26 cellular contexts compared by ENCODE assay signal in the genomic region with DNA sequence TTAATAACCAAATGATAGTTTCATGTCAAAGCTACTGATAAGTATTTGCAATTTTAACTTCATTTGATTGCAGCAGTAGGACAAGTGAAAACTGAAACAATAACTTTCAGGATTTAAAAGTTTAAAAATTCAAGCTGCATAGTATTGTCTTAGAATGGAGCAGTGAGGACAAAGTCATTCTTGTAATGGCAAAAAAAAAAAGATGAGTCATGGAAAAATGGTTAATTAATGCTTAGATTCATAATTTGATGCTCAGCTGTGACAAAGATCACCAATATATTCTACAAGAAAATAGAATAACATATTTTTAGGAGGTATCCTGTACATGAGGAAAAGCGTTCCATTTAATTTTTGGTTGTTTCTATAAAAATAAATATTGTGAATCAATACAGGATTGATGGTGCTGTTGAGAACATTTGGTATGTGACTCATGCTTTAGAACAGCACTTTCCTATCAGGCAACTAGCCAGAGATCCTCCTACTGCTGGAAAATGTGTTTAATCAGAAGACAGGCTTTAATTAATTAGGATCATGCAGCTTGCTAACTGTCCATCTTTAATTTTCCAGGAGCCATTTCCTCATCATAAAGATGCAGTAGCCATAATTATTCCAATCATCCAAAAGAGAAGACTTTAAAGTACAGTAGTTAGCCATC.
DNase-seq lines count a peak whose midpoint lies in the region; ATAC-seq, FAIRE-seq and TF ChIP-seq lines count a peak whose summit lies in the region.
"Had no signal": no experiment of that assay in that cellular context is flagged by ENCODE, and none has a peak within 500 bp of the region (broad histone marks: within the 10 kb centered on the region; RNA-seq: fewer than 3 reads in every experiment).

No MANE protein-coding gene starts in this region.

- H3K36me3 ChIP-seq in bronchial epithelial cell (ENCODE audit: control insufficient read depth, insufficient read depth, low read length) (no peaks in the 10 kb centered on the region), ascending aorta (no peaks in the 10 kb centered on the region)
- H3K36me3 ChIP-seq: gastrocnemius medialis, neutrophil, thyroid gland had no signal

- no peak overlapping the region for H3K4me3 Mint-ChIP-seq in CD4-positive, alpha-beta T cell
- H3K4me3 Mint-ChIP-seq: activated naive CD8-positive, alpha-beta T cell treated with anti-CD3 and anti-CD28 coated beads, Interleukin-2, amount 10 ng/mL, durations not matched to agents 7 days and 5 days; dendritic cell treated with granulocyte-macrophage colony-stimulating factor and Interleukin-4, amounts not matched to agents 40 ng/mL and 50 ng/mL, for 4 days; stimulated activated naive B cell treated with anti-CD40 and anti-IgM and Interleukin-4, amounts not matched to agents 10 μg/mL and 1 μg/mL and 100 μg/mL, for 72 hours; T-helper 2 cell treated with Interferon-gamma antibody and Interleukin-4, amounts not matched to agents 5 μg/mL and 100 μg/mL, for 36 hours had no signal

- no peaks in the 10 kb centered on the region for H3K27me3 ChIP-seq in bronchial epithelial cell (ENCODE audit: control insufficient read depth, insufficient read depth, low read length)
- no peaks in the 10 kb centered on the region for H3K27me3 ChIP-seq in ascending aorta
- no peaks in the 10 kb centered on the region for H3K27me3 ChIP-seq in CD4-positive, alpha-beta T cell (ENCODE audit: control insufficient read depth, insufficient read depth, low read length)
- H3K27me3 ChIP-seq: gastrocnemius medialis, neutrophil, thyroid gland had no signal

- no peak for ATAC-seq in CD4-positive, alpha-beta T cell (ENCODE audit: poor library complexity)
- ATAC-seq: gastrocnemius medialis; SK-N-SH treated with all-trans-retinoic acid at 6 μM for 48 hours; stimulated activated naive B cell treated with anti-CD40 and anti-IgM and Interleukin-4, amounts not matched to agents 10 μg/mL and 1 μg/mL and 100 μg/mL, for 72 hours had no signal

- H3K27ac Mint-ChIP-seq in CD4-positive, alpha-beta T cell: no peak overlapping the region
- H3K27ac Mint-ChIP-seq: activated naive CD8-positive, alpha-beta T cell treated with anti-CD3 and anti-CD28 coated beads, Interleukin-2, amount 10 ng/mL, durations not matched to agents 7 days and 5 days; activated T-helper 2 cell treated with anti-CD3 and anti-CD28 coated beads, Interferon-gamma antibody, Interleukin-2, Interleukin-4, amounts not matched to agents 10 μg/mL and 5 μg/mL and 100 μg/mL, durations not matched to agents 14 hours and 24 hours and 36 hours; dendritic cell treated with granulocyte-macrophage colony-stimulating factor and Interleukin-4, amounts not matched to agents 40 ng/mL and 50 ng/mL, for 4 days; stimulated activated naive B cell treated with anti-CD40 and anti-IgM and Interleukin-4, amounts not matched to agents 10 μg/mL and 1 μg/mL and 100 μg/mL, for 72 hours; T-helper 2 cell treated with Interferon-gamma antibody and Interleukin-4, amounts not matched to agents 5 μg/mL and 100 μg/mL, for 36 hours had no signal

- H3K27ac ChIP-seq in ascending aorta: no peak overlapping the region
- H3K27ac ChIP-seq in CD4-positive, alpha-beta T cell (ENCODE audit: low read depth, low read length): no peak overlapping the region
- H3K27ac ChIP-seq: gastrocnemius medialis, neutrophil, thyroid gland had no signal

- CTCF ChIA-PET in CD4-positive, alpha-beta T cell (lab: Charles Lee): no interaction called here

- TF ChIP-seq CTCF in bronchial epithelial cell (IDR thresholded peaks at IDR 0.05; ENCODE audit: insufficient read depth, low read length, severe bottlenecking) (no peak), ascending aorta (IDR thresholded peaks at IDR 0.05) (no peak)
- no peak for TF ChIP-seq CTCF in CD4-positive, alpha-beta T cell (IDR thresholded peaks at IDR 0.05)

- no peaks in the 10 kb centered on the region for H3K36me3 Mint-ChIP-seq in CD4-positive, alpha-beta T cell (ENCODE audit: low read depth)
- H3K36me3 Mint-ChIP-seq: activated naive CD8-positive, alpha-beta T cell treated with anti-CD3 and anti-CD28 coated beads, Interleukin-2, amount 10 ng/mL, durations not matched to agents 7 days and 5 days; stimulated activated naive B cell treated with anti-CD40 and anti-IgM and Interleukin-4, amounts not matched to agents 10 μg/mL and 1 μg/mL and 100 μg/mL, for 72 hours had no signal

- FAIRE-seq in bronchial epithelial cell (lab: Jason Lieb, UNC): no peak

- intact Hi-C loops in ascending aorta (cut with DNase I): no loop called here
- intact Hi-C loops in CD4-positive, alpha-beta T cell (cut with DNase I, micrococcal nuclease): no loop called here

- H3K4me3 ChIP-seq in bronchial epithelial cell (ENCODE audit: low read depth, low read length) (no peak overlapping the region), ascending aorta (no peak overlapping the region)
- H3K4me3 ChIP-seq: gastrocnemius medialis, lung, thyroid gland had no signal

- POLR2A ChIA-PET in CD4-positive, alpha-beta T cell (lab: Charles Lee): no interaction called here

- H3K9me3 Mint-ChIP-seq in CD4-positive, alpha-beta T cell: peaks cover 2% of the 10 kb centered on the region
- H3K9me3 Mint-ChIP-seq: activated naive CD8-positive, alpha-beta T cell treated with anti-CD3 and anti-CD28 coated beads, Interleukin-2, amount 10 ng/mL, durations not matched to agents 7 days and 5 days had no signal

- no peaks in the 10 kb centered on the region for H3K4me1 Mint-ChIP-seq in CD4-positive, alpha-beta T cell (ENCODE audit: low read depth)
- H3K4me1 Mint-ChIP-seq: activated naive CD8-positive, alpha-beta T cell treated with anti-CD3 and anti-CD28 coated beads, Interleukin-2, amount 10 ng/mL, durations not matched to agents 7 days and 5 days; stimulated activated naive B cell treated with anti-CD40 and anti-IgM and Interleukin-4, amounts not matched to agents 10 μg/mL and 1 μg/mL and 100 μg/mL, for 72 hours had no signal

- peak; percentile 16 for DNase-seq in COR-L47 (lab: John Stamatoyannopoulos, UW)
- DNase-seq in NCI-H1694 (lab: John Stamatoyannopoulos, UW): peak; percentile 57
- peak; percentile 60 for DNase-seq in bronchial epithelial cell (ENCODE audit: low read depth)
- DNase-seq in iris pigment epithelial cell (ENCODE audit: low read depth): peak; percentile 35
- no peak for DNase-seq in NCI-H146 (lab: John Stamatoyannopoulos, UW)
- no peak for DNase-seq in ascending aorta (ENCODE audit: low spot score in 2 of 2)
- DNase-seq in NCI-H2107 treated with DMSO at 0.1 percent for 48 hours (lab: John Stamatoyannopoulos, UW; ENCODE audit: unreplicated experiment): no peak
- DNase-seq in CD4-positive, alpha-beta T cell: no peak
- DNase-seq: activated CD4-positive, alpha-beta T cell treated with anti-CD3 and anti-CD28 coated beads, Interleukin-2, amount 50 U/mL, for 4 hours; activated CD8-positive, alpha-beta memory T cell treated with anti-CD3 and anti-CD28 coated beads, Interleukin-2, amount 50 U/mL, for 4 hours; activated naive CD8-positive, alpha-beta T cell treated with anti-CD3 and anti-CD28 coated beads, Interleukin-2, amount 10 ng/mL, durations not matched to agents 7 days and 5 days; DND-41; gastrocnemius medialis; GOT3; NCI-H1417; NCI-H2171; NCI-H526 treated with DMSO at 0.1 percent for 48 hours; stimulated activated CD4-positive, alpha-beta T cell treated with anti-CD3 and anti-CD28 coated beads, Interleukin-2, amount 100 ng/mL, for 48 hours; stimulated activated naive B cell treated with anti-CD40 and anti-IgM and Interleukin-4, amounts not matched to agents 10 μg/mL and 1 μg/mL and 100 μg/mL, for 72 hours; thyroid gland had no signal

- no peaks in the 10 kb centered on the region for H3K4me1 ChIP-seq in ascending aorta
- H3K4me1 ChIP-seq: gastrocnemius medialis, thyroid gland had no signal

- H3K9me3 ChIP-seq in ascending aorta: no peaks in the 10 kb centered on the region
- H3K9me3 ChIP-seq in CD4-positive, alpha-beta T cell (ENCODE audit: control insufficient read depth, low read length): no peaks in the 10 kb centered on the region
- H3K9me3 ChIP-seq: gastrocnemius medialis, neutrophil, thyroid gland had no signal

- no peaks in the 10 kb centered on the region for H3K27me3 Mint-ChIP-seq in CD4-positive, alpha-beta T cell
- H3K27me3 Mint-ChIP-seq: activated naive CD8-positive, alpha-beta T cell treated with anti-CD3 and anti-CD28 coated beads, Interleukin-2, amount 10 ng/mL, durations not matched to agents 7 days and 5 days; dendritic cell treated with granulocyte-macrophage colony-stimulating factor and Interleukin-4, amounts not matched to agents 40 ng/mL and 50 ng/mL, for 4 days; stimulated activated naive B cell treated with anti-CD40 and anti-IgM and Interleukin-4, amounts not matched to agents 10 μg/mL and 1 μg/mL and 100 μg/mL, for 72 hours had no signal

Comparison
In these comparisons a context has a peak if more than half of its experiments do, and no peak if none do; other contexts are left out.
1. DNase-seq: peak in COR-L47 (single experiment), NCI-H1694 (single experiment), bronchial epithelial cell (single experiment) and iris pigment epithelial cell (single experiment); none in NCI-H146 (single experiment), ascending aorta (0 of 2), NCI-H2107 treated with DMSO at 0.1 percent for 48 hours (single experiment) and CD4-positive, alpha-beta T cell (0 of 10).